Comparison of ENCODE assay signal across 1 cellular context in genomic region chr18:50926521-50926920, GRCh38.
A peak's percentile ranks its signal among the peaks of the same experiment; 100 is the strongest.
TF ChIP-seq lines count a peak whose summit lies in the region.

No MANE protein-coding gene starts in this region.

TF ChIP-seq in GM12878, 131 proteins besides CTCF, POLR2A, EP300 and RAD21:
- TF ChIP-seq IKZF1 (conservative IDR thresholded peaks at IDR 0.05) (no peak), CBX5 (IDR thresholded peaks at IDR 0.05; ENCODE audit: low read depth) (peak; percentile 81; the same call in 1 of the 2 replicates)
